19 cellular contexts compared by ENCODE assay signal in the genomic region with DNA sequence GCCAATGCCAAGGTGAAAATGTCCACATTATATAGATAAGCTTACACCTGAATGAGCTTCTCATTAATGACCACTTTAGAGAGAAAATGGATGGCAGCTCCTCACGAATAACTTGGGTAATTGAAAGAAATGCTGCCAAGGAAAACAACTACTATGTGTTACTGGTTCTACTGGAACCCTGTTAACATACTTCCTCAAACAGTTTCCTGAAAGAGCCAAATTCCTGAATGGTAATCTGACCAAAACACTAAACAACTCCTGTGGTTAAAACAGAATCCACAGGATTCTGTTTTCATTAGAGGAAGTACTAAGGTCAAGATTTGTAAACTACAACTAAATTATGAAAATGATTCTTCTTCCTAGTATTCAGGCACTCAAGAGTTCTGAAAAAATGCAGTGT.
DNase-seq lines count a peak whose midpoint lies in the region; ATAC-seq and TF ChIP-seq lines count a peak whose summit lies in the region.
"Had no signal": no experiment of that assay in that cellular context is flagged by ENCODE, and none has a peak within 500 bp of the region (broad histone marks: within the 10 kb centered on the region; RNA-seq: fewer than 3 reads in every experiment).

No MANE protein-coding gene starts in this region.

- no peak overlapping the region for H3K27ac Mint-ChIP-seq in naive thymus-derived CD8-positive, alpha-beta T cell
- H3K27ac Mint-ChIP-seq: IgD-negative memory B cell; naive thymus-derived CD4-positive, alpha-beta T cell had no signal

- peaks cover 0 to under 1% (median 0%) of the 10 kb centered on the region in 3 donors for H3K36me3 Mint-ChIP-seq in naive thymus-derived CD8-positive, alpha-beta T cell
- H3K36me3 Mint-ChIP-seq: IgD-negative memory B cell had no signal

- ATAC-seq in HG02973 (IDR thresholded peaks at IDR 0.05; ENCODE audit: unreplicated experiment) (no peak), HG03354 (IDR thresholded peaks at IDR 0.05; ENCODE audit: poor library complexity, severe bottlenecking, unreplicated experiment) (no peak)
- no peak for ATAC-seq in naive thymus-derived CD8-positive, alpha-beta T cell
- ATAC-seq: left lobe of liver; naive thymus-derived CD4-positive, alpha-beta T cell had no signal

- no peak overlapping the region for H3K4me3 ChIP-seq in astrocyte of the spinal cord (ENCODE audit: low read depth, low read length)
- H3K4me3 ChIP-seq: ascending aorta, BLaER1 had no signal

- DNase-seq in Daoy (ENCODE audit: low read depth) (peak; percentile 19), Kasumi-1 (lab: John Stamatoyannopoulos, UW) (peak; percentile 62 to 65), astrocyte of the spinal cord (ENCODE audit: low read depth, low spot score) (peak; percentile 46), iris pigment epithelial cell (ENCODE audit: low read depth) (peak; percentile 42), A172 (ENCODE audit: low spot score) (no peak)
- DNase-seq in naive thymus-derived CD8-positive, alpha-beta T cell, result no peak
- DNase-seq: activated effector memory CD4-positive, alpha-beta T cell treated with anti-CD3 and anti-CD28 coated beads, Interleukin-2, amount 50 U/mL, for 16 hours; DMS53; effector CD4-positive, alpha-beta T cell; naive thymus-derived CD4-positive, alpha-beta T cell; NCI-H1694; NCI-H526 treated with DMSO at 0.1 percent for 48 hours; retina had no signal

- H3K9me3 Mint-ChIP-seq in naive thymus-derived CD8-positive, alpha-beta T cell, result peaks cover 0 to 2% (median 0%) of the 10 kb centered on the region in 9 donors

- POLR2A ChIA-PET in naive thymus-derived CD8-positive, alpha-beta T cell (lab: Charles Lee), result no interaction called here

- H3K4me3 Mint-ChIP-seq in naive thymus-derived CD8-positive, alpha-beta T cell, result no peak overlapping the region
- H3K4me3 Mint-ChIP-seq: IgD-negative memory B cell; naive thymus-derived CD4-positive, alpha-beta T cell had no signal

- peaks cover 0 to 2% (median 0%) of the 10 kb centered on the region in 5 donors for H3K27me3 Mint-ChIP-seq in naive thymus-derived CD8-positive, alpha-beta T cell
- H3K27me3 Mint-ChIP-seq: IgD-negative memory B cell had no signal

- TF ChIP-seq CTCF in astrocyte of the spinal cord (IDR thresholded peaks at IDR 0.05; ENCODE audit: low read depth, low read length), result no peak

- in situ Hi-C loops in astrocyte of the spinal cord (cut with HindIII; ENCODE audit: low sequenced_read_pairs), result no loop called here

- no peaks in the 10 kb centered on the region for H3K4me1 Mint-ChIP-seq in naive thymus-derived CD8-positive, alpha-beta T cell
- H3K4me1 Mint-ChIP-seq: IgD-negative memory B cell; naive thymus-derived CD4-positive, alpha-beta T cell had no signal

Comparison
In these comparisons a context has a peak if more than half of its experiments do, and no peak if none do; other contexts are left out.
1. DNase-seq: peak in Daoy (single experiment), Kasumi-1 (2 of 2), astrocyte of the spinal cord (single experiment) and iris pigment epithelial cell (single experiment); none in naive thymus-derived CD8-positive, alpha-beta T cell (0 of 10) and A172 (single experiment).